Comparison of ENCODE assay signal across 14 cellular contexts in genomic region chr5:19314840-19315239, GRCh38.
DNase-seq lines count a peak whose midpoint lies in the region; ATAC-seq, FAIRE-seq and TF ChIP-seq lines count a peak whose summit lies in the region.
"Had no signal": no experiment of that assay in that cellular context is flagged by ENCODE, and none has a peak within 500 bp of the region (broad histone marks: within the 10 kb centered on the region; RNA-seq: fewer than 3 reads in every experiment).

No MANE protein-coding gene starts in this region.

- TF ChIP-seq CTCF in foreskin keratinocyte (conservative IDR thresholded peaks at IDR 0.05), result peak; percentile 66

- H3K27me3 ChIP-seq in foreskin keratinocyte, result no peaks in the 10 kb centered on the region

- peak; percentile 17 for FAIRE-seq in urothelium cell line (lab: Jason Lieb, UNC)
- FAIRE-seq: GM12891, K562 had no signal

- no peak overlapping the region for H3K27ac ChIP-seq in foreskin keratinocyte

- peak; percentile 57; the same call in 2 of the 3 replicates for ATAC-seq in SK-N-SH treated with all-trans-retinoic acid at 6 μM for 48 hours
- ATAC-seq in foreskin keratinocyte, result peak; percentile 100
- ATAC-seq in GM21619 (IDR thresholded peaks at IDR 0.05; ENCODE audit: unreplicated experiment), result no peak
- ATAC-seq: activated CD8-positive, alpha-beta memory T cell treated with anti-CD3 and anti-CD28 coated beads, Interleukin-2, amount 10 ng/mL, durations not matched to agents 7 days and 5 days; K562 had no signal

- DNase-seq in NCI-H2029 (lab: John Stamatoyannopoulos, UW) (peak; percentile 12), NCI-H2029 treated with DMSO at 0.1 percent for 48 hours (lab: John Stamatoyannopoulos, UW) (no peak), foreskin keratinocyte (peak; percentile 85 to 90), urothelium cell line (ENCODE audit: low spot score) (peak; percentile 70), T-helper 1 cell (no peak), NCI-H2171 treated with DMSO at 0.1 percent for 48 hours (lab: John Stamatoyannopoulos, UW) (no peak)
- DNase-seq: 8988T; activated CD8-positive, alpha-beta memory T cell treated with anti-CD3 and anti-CD28 coated beads, Interleukin-2, amount 10 ng/mL, durations not matched to agents 7 days and 5 days; HFFc6; RPMI8226 had no signal

- no peaks in the 10 kb centered on the region for H3K4me1 ChIP-seq in foreskin keratinocyte

TF ChIP-seq in SK-N-SH treated with all-trans-retinoic acid at 6 μM for 48 hours, 23 proteins besides CTCF, POLR2A, EP300 and RAD21:
- no peak for TF ChIP-seq ZNF70 (CRISPR knock-in tag; IDR thresholded peaks at IDR 0.05)
- no peak for TF ChIP-seq OSR1 (CRISPR knock-in tag; IDR thresholded peaks at IDR 0.05)
- TF ChIP-seq RARB (CRISPR knock-in tag; IDR thresholded peaks at IDR 0.05), result no peak
- TF ChIP-seq ZNF8 (CRISPR knock-in tag; IDR thresholded peaks at IDR 0.05), result no peak
- TF ChIP-seq CSDC2 (CRISPR knock-in tag; IDR thresholded peaks at IDR 0.05), result no peak
- TF ChIP-seq, protein P1, sequence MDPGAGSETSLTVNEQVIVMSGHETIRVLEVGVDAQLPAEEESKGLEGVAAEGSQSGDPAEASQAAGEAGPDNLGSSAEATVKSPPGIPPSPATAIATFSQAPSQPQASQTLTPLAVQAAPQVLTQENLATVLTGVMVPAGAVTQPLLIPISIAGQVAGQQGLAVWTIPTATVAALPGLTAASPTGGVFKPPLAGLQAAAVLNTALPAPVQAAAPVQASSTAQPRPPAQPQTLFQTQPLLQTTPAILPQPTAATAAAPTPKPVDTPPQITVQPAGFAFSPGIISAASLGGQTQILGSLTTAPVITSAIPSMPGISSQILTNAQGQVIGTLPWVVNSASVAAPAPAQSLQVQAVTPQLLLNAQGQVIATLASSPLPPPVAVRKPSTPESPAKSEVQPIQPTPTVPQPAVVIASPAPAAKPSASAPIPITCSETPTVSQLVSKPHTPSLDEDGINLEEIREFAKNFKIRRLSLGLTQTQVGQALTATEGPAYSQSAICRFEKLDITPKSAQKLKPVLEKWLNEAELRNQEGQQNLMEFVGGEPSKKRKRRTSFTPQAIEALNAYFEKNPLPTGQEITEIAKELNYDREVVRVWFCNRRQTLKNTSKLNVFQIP (CRISPR knock-in tag; IDR thresholded peaks at IDR 0.05; ENCODE audit: borderline replicate concordance, low read depth), result no peak
- TF ChIP-seq ISL1 (CRISPR knock-in tag; IDR thresholded peaks at IDR 0.05), result no peak
- no peak for TF ChIP-seq ZFP30 (CRISPR knock-in tag; IDR thresholded peaks at IDR 0.05)

Comparison
In these comparisons a context has a peak if more than half of its experiments do, and no peak if none do; other contexts are left out.
1. DNase-seq: peak in NCI-H2029 (single experiment), foreskin keratinocyte (2 of 2) and urothelium cell line (single experiment); none in NCI-H2029 treated with DMSO at 0.1 percent for 48 hours (single experiment), T-helper 1 cell (0 of 5) and NCI-H2171 treated with DMSO at 0.1 percent for 48 hours (single experiment).